16 cellular contexts compared by ENCODE assay signal in the genomic region with DNA sequence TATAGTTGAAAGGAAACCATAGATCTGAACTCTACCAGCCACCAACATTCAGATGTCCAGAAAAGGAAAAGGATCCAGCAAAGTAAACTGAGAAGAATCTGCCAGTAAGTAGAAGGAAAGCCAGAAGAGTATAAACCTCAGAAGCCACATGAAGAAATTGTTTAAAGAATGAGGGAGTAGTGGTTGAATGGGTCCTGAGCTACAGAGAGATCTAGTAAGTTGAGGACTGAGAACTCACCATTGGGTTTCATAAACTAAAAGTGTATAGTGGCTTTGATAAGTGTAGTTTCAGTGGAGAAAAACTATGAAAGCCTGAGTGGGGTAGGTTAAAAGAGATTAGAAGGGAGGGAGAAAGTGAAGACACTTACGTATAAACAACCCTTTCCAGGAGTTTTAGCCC. TPM values are rescaled to one million over a fixed set of nuclear protein-coding genes. Genes with fewer than 3 reads are reported as not detected.
DNase-seq lines count a peak whose midpoint lies in the region; ATAC-seq lines count a peak whose summit lies in the region.
"Had no signal": no experiment of that assay in that cellular context is flagged by ENCODE, and none has a peak within 500 bp of the region (broad histone marks: within the 10 kb centered on the region; RNA-seq: fewer than 3 reads in every experiment).

No MANE protein-coding gene starts in this region.

- no peak for ATAC-seq in CD4-positive, CD25-positive, alpha-beta regulatory T cell (ENCODE audit: low read depth in 2 of 2)
- ATAC-seq in GM18867 (IDR thresholded peaks at IDR 0.05; ENCODE audit: unreplicated experiment) (peak; percentile 84), HG02588 (IDR thresholded peaks at IDR 0.05; ENCODE audit: unreplicated experiment) (peak; percentile 46), Right ventricle myocardium inferior (no peak)
- ATAC-seq: HCT116; SK-N-SH treated with all-trans-retinoic acid at 6 μM for 48 hours; stimulated activated naive B cell treated with anti-CD40 and anti-IgM and Interleukin-4, amounts not matched to agents 10 μg/mL and 1 μg/mL and 100 μg/mL, for 72 hours had no signal

- peak overlapping the region; percentile 74 for H3K27ac ChIP-seq in CD4-positive, CD25-positive, alpha-beta regulatory T cell (ENCODE audit: insufficient read depth, low read length, poor library complexity, severe bottlenecking)
- H3K27ac ChIP-seq in KOPT-K1 (ENCODE audit: low read depth, low read length, poor library complexity, severe bottlenecking) = peak overlapping the region; percentile 10
- H3K27ac ChIP-seq: uterus had no signal

- H3K9me3 Mint-ChIP-seq in CD4-positive, CD25-positive, alpha-beta regulatory T cell = no peaks in the 10 kb centered on the region
- H3K9me3 Mint-ChIP-seq: stimulated activated naive B cell treated with anti-CD40 and anti-IgM and Interleukin-4, amounts not matched to agents 10 μg/mL and 1 μg/mL and 100 μg/mL, for 72 hours had no signal

- no peak overlapping the region for H3K27ac Mint-ChIP-seq in CD4-positive, CD25-positive, alpha-beta regulatory T cell
- H3K27ac Mint-ChIP-seq: stimulated activated naive B cell treated with anti-CD40 and anti-IgM and Interleukin-4, amounts not matched to agents 10 μg/mL and 1 μg/mL and 100 μg/mL, for 72 hours had no signal

- peaks cover 29 to 58% (median 41%) of the 10 kb centered on the region in 4 donors for H3K4me1 Mint-ChIP-seq in CD4-positive, CD25-positive, alpha-beta regulatory T cell

- H3K36me3 ChIP-seq in CD4-positive, CD25-positive, alpha-beta regulatory T cell (ENCODE audit: control insufficient read depth, insufficient read depth, low read length) = peaks cover 24% of the 10 kb centered on the region
- H3K36me3 ChIP-seq in KOPT-K1 (ENCODE audit: insufficient read depth, low read length) = peaks cover 11% of the 10 kb centered on the region; the same call in 1 of the 2 replicates
- H3K36me3 ChIP-seq: uterus had no signal

- no peaks in the 10 kb centered on the region for H3K27me3 Mint-ChIP-seq in CD4-positive, CD25-positive, alpha-beta regulatory T cell
- H3K27me3 Mint-ChIP-seq: stimulated activated naive B cell treated with anti-CD40 and anti-IgM and Interleukin-4, amounts not matched to agents 10 μg/mL and 1 μg/mL and 100 μg/mL, for 72 hours had no signal

- intact Hi-C loops in Right ventricle myocardium inferior (cut with DNase I) = loop anchor here (5.0 kb wide), 1 partner anchor 51 kb away; a partner anchor contains a TSS

- peaks cover 19% of the 10 kb centered on the region for H3K36me3 Mint-ChIP-seq in CD4-positive, CD25-positive, alpha-beta regulatory T cell

- peak overlapping the region; percentile 71 for H3K4me3 ChIP-seq in CD4-positive, CD25-positive, alpha-beta regulatory T cell (ENCODE audit: low read depth, low read length)
- H3K4me3 ChIP-seq: uterus had no signal

- H3K4me1 ChIP-seq in CD4-positive, CD25-positive, alpha-beta regulatory T cell (ENCODE audit: control insufficient read depth, insufficient read depth, low read length, poor library complexity, severe bottlenecking) = peaks cover 89% of the 10 kb centered on the region

- DNase-seq in CD4-positive, CD25-positive, alpha-beta regulatory T cell = no peak
- DNase-seq in RPMI8226 = no peak
- no peak for DNase-seq in Right ventricle myocardium inferior (ENCODE audit: missing footprints)
- DNase-seq in mucosa of gallbladder (ENCODE audit: low spot score) = no peak
- DNase-seq in NCI-H2227 (lab: John Stamatoyannopoulos, UW; ENCODE audit: unreplicated experiment) = no peak
- DNase-seq: ACHN; activated CD4-positive, alpha-beta T cell treated with anti-CD3 and anti-CD28 coated beads, Interleukin-2, amount 50 U/mL, for 1 hour; NCI-H2029 treated with DMSO at 0.1 percent for 48 hours; NCI-H526; stimulated activated naive B cell treated with anti-CD40 and anti-IgM and Interleukin-4, amounts not matched to agents 10 μg/mL and 1 μg/mL and 100 μg/mL, for 72 hours; uterus had no signal

- H3K27me3 ChIP-seq in CD4-positive, CD25-positive, alpha-beta regulatory T cell (ENCODE audit: control insufficient read depth, insufficient read depth, low read length) = no peaks in the 10 kb centered on the region
- H3K27me3 ChIP-seq: uterus had no signal

- H3K4me3 Mint-ChIP-seq in CD4-positive, CD25-positive, alpha-beta regulatory T cell = no peak overlapping the region
- H3K4me3 Mint-ChIP-seq: stimulated activated naive B cell treated with anti-CD40 and anti-IgM and Interleukin-4, amounts not matched to agents 10 μg/mL and 1 μg/mL and 100 μg/mL, for 72 hours had no signal

- H3K9me3 ChIP-seq in CD4-positive, CD25-positive, alpha-beta regulatory T cell (ENCODE audit: control insufficient read depth in 2 of 2, low read length in 2 of 2) = no peaks in the 10 kb centered on the region
- H3K9me3 ChIP-seq in KOPT-K1 (ENCODE audit: insufficient read depth, low read length, poor library complexity, severe bottlenecking) = no peaks in the 10 kb centered on the region
- H3K9me3 ChIP-seq: uterus had no signal

RNA-seq across cellular contexts. Expression of a gene that starts 32.0 kb away (rescaled TPM):
- total RNA-seq in CD4-positive, CD25-positive, alpha-beta regulatory T cell = 9.0 TPM
- 1 to 10 TPM in 2 of 4 donors, under 1 TPM in 2; 0.38 to 1.6 (median 0.93) TPM for polyA plus RNA-seq in CD4-positive, CD25-positive, alpha-beta regulatory T cell
- total RNA-seq in Right ventricle myocardium inferior (not detected), mucosa of gallbladder (1.3 TPM)

RNA-seq across cellular contexts. Expression of a gene that starts 50.6 kb away (rescaled TPM):
- total RNA-seq in CD4-positive, CD25-positive, alpha-beta regulatory T cell = 180 TPM
- 10 to 100 TPM; 21.6 to 26.8 (median 22.0) TPM for polyA plus RNA-seq in CD4-positive, CD25-positive, alpha-beta regulatory T cell
- 57.4 TPM for total RNA-seq in Right ventricle myocardium inferior
- total RNA-seq in mucosa of gallbladder = 46.1 TPM

Comparison
In these comparisons a context has a peak if more than half of its experiments do, and no peak if none do; other contexts are left out.
1. ATAC-seq: peak in GM18867 (single experiment) and HG02588 (single experiment); none in CD4-positive, CD25-positive, alpha-beta regulatory T cell (0 of 2) and Right ventricle myocardium inferior (single experiment).